1 cellular context compared by ENCODE assay signal in genomic region chr6:143973097-143973979, GRCh38.
A peak's percentile ranks its signal among the peaks of the same experiment; 100 is the strongest.
TF ChIP-seq lines count a peak whose summit lies in the region.

No MANE protein-coding gene starts in this region.

TF ChIP-seq in WTC11, 78 proteins besides CTCF, POLR2A, EP300 and RAD21 (continued from another document and continues in another):
- TF ChIP-seq KAT7 (CRISPR knock-in tag; IDR thresholded peaks at IDR 0.05; ENCODE audit: borderline replicate concordance) (no peak), GRHL2 (CRISPR knock-in tag; IDR thresholded peaks at IDR 0.05; ENCODE audit: insufficient replicate concordance, severe bottlenecking) (no peak), MYBL2 (CRISPR knock-in tag; IDR thresholded peaks at IDR 0.05) (0 out of 2 replicates have a peak, but pooled peaks have one; percentile 37), USF1 (CRISPR knock-in tag; IDR thresholded peaks at IDR 0.05) (no peak), ZNF232 (CRISPR knock-in tag; IDR thresholded peaks at IDR 0.05) (no peak), ZNF512 (CRISPR knock-in tag; IDR thresholded peaks at IDR 0.05; ENCODE audit: borderline replicate concordance) (no peak), NR1H2 (CRISPR knock-in tag; IDR thresholded peaks at IDR 0.05) (no peak), MLX (CRISPR knock-in tag; IDR thresholded peaks at IDR 0.05) (no peak), CDX4 (CRISPR knock-in tag; IDR thresholded peaks at IDR 0.05; ENCODE audit: borderline replicate concordance) (no peak), NR3C1 (CRISPR knock-in tag; conservative IDR thresholded peaks at IDR 0.05; ENCODE audit: low read depth) (no peak), AR (CRISPR knock-in tag; IDR thresholded peaks at IDR 0.05) (no peak), ZNF396 (CRISPR knock-in tag; IDR thresholded peaks at IDR 0.05; ENCODE audit: borderline replicate concordance) (no peak), CBFB (CRISPR knock-in tag; IDR thresholded peaks at IDR 0.05; ENCODE audit: low read depth) (no peak), ZNF425 (CRISPR knock-in tag; conservative IDR thresholded peaks at IDR 0.05) (no peak), FOXJ3 (CRISPR knock-in tag; IDR thresholded peaks at IDR 0.05; ENCODE audit: borderline replicate concordance) (no peak), ZNF138 (CRISPR knock-in tag; conservative IDR thresholded peaks at IDR 0.05) (no peak), E2F1 (CRISPR knock-in tag; IDR thresholded peaks at IDR 0.05) (no peak), NFE2L1 (CRISPR knock-in tag; IDR thresholded peaks at IDR 0.05) (peak; percentile 77; the same call in 1 of the 2 replicates), OVOL2 (CRISPR knock-in tag; IDR thresholded peaks at IDR 0.05; ENCODE audit: borderline replicate concordance) (no peak), FOXK1 (CRISPR knock-in tag; IDR thresholded peaks at IDR 0.05) (peak; percentile 92), TCF7 (CRISPR knock-in tag; IDR thresholded peaks at IDR 0.05; ENCODE audit: low read depth) (no peak), SMAD3 (CRISPR knock-in tag; IDR thresholded peaks at IDR 0.05; ENCODE audit: borderline replicate concordance) (no peak), FOXP1 (CRISPR knock-in tag; IDR thresholded peaks at IDR 0.05; ENCODE audit: borderline replicate concordance) (no peak), CREB1 (CRISPR knock-in tag; IDR thresholded peaks at IDR 0.05) (no peak), HMGXB4 (CRISPR knock-in tag; IDR thresholded peaks at IDR 0.05) (no peak), PRRX2 (CRISPR knock-in tag; IDR thresholded peaks at IDR 0.05) (no peak), E2F4 (CRISPR knock-in tag; IDR thresholded peaks at IDR 0.05; ENCODE audit: borderline replicate concordance, low read depth) (no peak), STAT6 (CRISPR knock-in tag; conservative IDR thresholded peaks at IDR 0.05; ENCODE audit: low read depth) (no peak), ETV6 (CRISPR knock-in tag; IDR thresholded peaks at IDR 0.05) (peak; percentile 83; the same call in 1 of the 2 replicates), E2F5 (CRISPR knock-in tag; IDR thresholded peaks at IDR 0.05) (no peak), USF2 (CRISPR knock-in tag; IDR thresholded peaks at IDR 0.05) (no peak), SMAD4 (CRISPR knock-in tag; IDR thresholded peaks at IDR 0.05) (no peak), ZNF317 (CRISPR knock-in tag; IDR thresholded peaks at IDR 0.05; ENCODE audit: borderline replicate concordance, low read depth) (no peak), RORB (CRISPR knock-in tag; IDR thresholded peaks at IDR 0.05) (no peak), ZNF281 (CRISPR knock-in tag; IDR thresholded peaks at IDR 0.05) (no peak), SOX15 (CRISPR knock-in tag; IDR thresholded peaks at IDR 0.05) (no peak)
